ENCODE assay signal across 9 cellular contexts in genomic region chr6:11212625-11213024, GRCh38. TPM values are rescaled to one million over a fixed set of nuclear protein-coding genes. Genes with fewer than 3 reads are reported as not detected.
DNase-seq lines count a peak whose midpoint lies in the region; ATAC-seq, FAIRE-seq and TF ChIP-seq lines count a peak whose summit lies in the region.
"Had no signal": no experiment of that assay in that cellular context is flagged by ENCODE, and none has a peak within 500 bp of the region (broad histone marks: within the 10 kb centered on the region; RNA-seq: fewer than 3 reads in every experiment).

No MANE protein-coding gene starts in this region.

- 87% methylated on average over 4 of the region's 4 CpGs for WGBS in HepG2 (ENCODE audit: low lambda C conversion rate)
- WGBS in tibial nerve, 2 donors: 30 to 35% methylated on average over 4 of the region's 4 CpGs

- H3K27me3 Mint-ChIP-seq in neural progenitor cell (ENCODE audit: insufficient read depth, low read depth): no peaks in the 10 kb centered on the region

- no peak overlapping the region for H3K27ac Mint-ChIP-seq in neural progenitor cell

- H3F3A ChIP-seq in neural progenitor cell (ENCODE audit: low read depth): no peaks in the 10 kb centered on the region

- H3K9ac ChIP-seq in HepG2 (ENCODE audit: insufficient read depth, low read depth, low read length) (no peak overlapping the region), neural progenitor cell (no peak overlapping the region)

- H3K4me1 Mint-ChIP-seq in neural progenitor cell: peaks cover 63% of the 10 kb centered on the region

- no peak for TF ChIP-seq EP300 in HepG2 (IDR thresholded peaks at IDR 0.05; ENCODE audit: low read depth in 2 of 2, low read length in 2 of 2)
- TF ChIP-seq EP300 in HepG2 (CRISPR knock-in tag; IDR thresholded peaks at IDR 0.05; ENCODE audit: borderline replicate concordance): no peak
- TF ChIP-seq EP300 in tibial nerve (IDR thresholded peaks at IDR 0.05): peak in 1 of 2 donors; percentile 84

- H3K79me2 ChIP-seq in HepG2 (ENCODE audit: insufficient read depth, low read length) (peaks cover 100% of the 10 kb centered on the region), neural progenitor cell (ENCODE audit: low read depth) (peaks cover 6% of the 10 kb centered on the region)

- DNase-seq in NB4 (ENCODE audit: low read depth): peak; percentile 34
- peak; percentile 83 for DNase-seq in coronary artery (ENCODE audit: low spot score)
- DNase-seq in HepG2 (ENCODE audit: low spot score): no peak
- DNase-seq in tibial nerve (ENCODE audit: low spot score in 2 of 2): peak in 1 of 2 donors; percentile 73
- no peak for DNase-seq in neural progenitor cell (ENCODE audit: low spot score)
- DNase-seq in stimulated activated naive CD4-positive, alpha-beta T cell (lab: John Stamatoyannopoulos, UW): no peak
- DNase-seq: activated naive CD4-positive, alpha-beta T cell treated with Interleukin-2 at 50 U/mL for 16 hours; NCI-H510A treated with DMSO at 0.1 percent for 48 hours had no signal

- H3K4me3 Mint-ChIP-seq in neural progenitor cell: no peak overlapping the region

- BruUV-seq in HepG2 (replicated peaks; lab: Mats Ljungman, UMichigan): no TSS peak

- H3K4me3 ChIP-seq in NB4 (ENCODE audit: low read depth, low read length) (no peak overlapping the region), coronary artery (no peak overlapping the region), HepG2 (replicated peaks in 1 of 3; ENCODE audit: insufficient read depth in 1 of 3, low read depth in 2 of 3, low read length in 3 of 3) (no peak overlapping the region), tibial nerve (no peak overlapping the region), neural progenitor cell (no peak overlapping the region)

- CTCF ChIA-PET in HepG2 (lab: Yijun Ruan, JAX; ENCODE audit: low intra/inter-chr PET ratio, low total read pairs): no interaction called here

- H3K27me3 ChIP-seq in HepG2 (ENCODE audit: control insufficient read depth in 1 of 2, insufficient read depth in 2 of 2, low read length in 2 of 2) (no peaks in the 10 kb centered on the region), tibial nerve (no peaks in the 10 kb centered on the region), neural progenitor cell (no peaks in the 10 kb centered on the region)

- ATAC-seq in HepG2 (no peak), HG03442 (IDR thresholded peaks at IDR 0.05; ENCODE audit: unreplicated experiment) (no peak)

- TF ChIP-seq POLR2A in NB4 (IDR thresholded peaks at IDR 0.05; ENCODE audit: extremely low read depth, insufficient read length) (no peak), HepG2 (IDR thresholded peaks at IDR 0.05; ENCODE audit: insufficient read depth in 1 of 2, low read depth in 2 of 2, low read length in 2 of 2) (no peak; a peak in 1 of 4 replicates), tibial nerve (IDR thresholded peaks at IDR 0.05) (no peak)

- H3K36me3 ChIP-seq in HepG2 (replicated peaks in 1 of 2; ENCODE audit: control insufficient read depth in 1 of 2, insufficient read depth in 2 of 2, low read length in 2 of 2) (peaks cover 59 to 100% of the 10 kb centered on the region in 2 experiments), tibial nerve (peaks cover 0 to 21% (median 0%) of the 10 kb centered on the region in 3 donors), neural progenitor cell (no peaks in the 10 kb centered on the region)

- H4K20me1 ChIP-seq in HepG2 (ENCODE audit: insufficient read depth, low read length): peaks cover 100% of the 10 kb centered on the region
- H4K20me1 ChIP-seq in neural progenitor cell (ENCODE audit: low read depth): no peaks in the 10 kb centered on the region

- no peak for TF ChIP-seq CTCF in NB4 (IDR thresholded peaks at IDR 0.05; ENCODE audit: low read depth, low read length)
- TF ChIP-seq CTCF in coronary artery (IDR thresholded peaks at IDR 0.05): no peak
- no peak for TF ChIP-seq CTCF in HepG2 (CRISPR knock-in tag; IDR thresholded peaks at IDR 0.05)
- no peak for TF ChIP-seq CTCF in tibial nerve (IDR thresholded peaks at IDR 0.05)
- no peak for TF ChIP-seq CTCF in neural progenitor cell (IDR thresholded peaks at IDR 0.05)

- H3K27ac ChIP-seq in coronary artery (peak overlapping the region; percentile 79 to 95), HepG2 (ENCODE audit: extremely low read length, insufficient read depth, low read length) (no peak overlapping the region), tibial nerve (peak overlapping the region in 3 of 4 donors; percentile 82 to 90 (median 87)), neural progenitor cell (no peak overlapping the region)

- H3K4me1 ChIP-seq in HepG2 (ENCODE audit: insufficient read depth, low read length): peaks cover 100% of the 10 kb centered on the region
- H3K4me1 ChIP-seq in tibial nerve: peaks cover under 1 to 98% (median 72%) of the 10 kb centered on the region in 4 donors
- H3K4me1 ChIP-seq in neural progenitor cell: peaks cover 40% of the 10 kb centered on the region

- H3K4me2 ChIP-seq in HepG2 (ENCODE audit: low read depth, low read length) (no peak overlapping the region; the same call in 1 of the 2 replicates), neural progenitor cell (no peak overlapping the region)

- no peak for TF ChIP-seq RAD21 in HepG2 (CRISPR knock-in tag; IDR thresholded peaks at IDR 0.05)

- intact Hi-C loops in HepG2 (cut with micrococcal nuclease; ENCODE audit: unreplicated experiment): no loop called here

- H3K36me3 Mint-ChIP-seq in neural progenitor cell: peaks cover 51% of the 10 kb centered on the region

- H3K9me3 ChIP-seq in HepG2 (ENCODE audit: low read length) (no peaks in the 10 kb centered on the region), tibial nerve (no peaks in the 10 kb centered on the region), neural progenitor cell (ENCODE audit: low read depth) (no peaks in the 10 kb centered on the region)

- POLR2A ChIA-PET in HepG2 (lab: Yijun Ruan, JAX): interaction anchor here (0.8 to 1.0 kb wide), 2 partner anchors 10 to 63 kb away, joined by 3 to 4 read pairs; no protein-coding TSS in a partner anchor

- H2AFZ ChIP-seq in HepG2 (ENCODE audit: low read length) (no peak overlapping the region), neural progenitor cell (replicated peaks) (no peak overlapping the region)

- H3K9me3 Mint-ChIP-seq in neural progenitor cell: no peaks in the 10 kb centered on the region

- in situ Hi-C loops in HepG2 (cut with HindIII; ENCODE audit: extremely low pct_ligation_motif_present, low pct_unique_long_range_greater_than_20kb): no loop called here

- no peak for FAIRE-seq in HepG2 (lab: Jason Lieb, UNC)

TF ChIP-seq in HepG2, 621 proteins besides CTCF, POLR2A, EP300 and RAD21 (continues in another document):
- TF ChIP-seq ZNF264 (CRISPR knock-in tag; IDR thresholded peaks at IDR 0.05) (no peak), FOSL2 (CRISPR knock-in tag; IDR thresholded peaks at IDR 0.05) (0 out of 2 replicates have a peak, but pooled peaks have one; percentile 11), CEBPB (IDR thresholded peaks at IDR 0.05; ENCODE audit: borderline replicate concordance, low read depth, low read length) (peak; percentile 52), MNT (IDR thresholded peaks at IDR 0.05) (no peak), ZC3H13 (CRISPR knock-in tag; IDR thresholded peaks at IDR 0.05) (peak; percentile 23; the same call in 1 of the 2 replicates), ATF7 (IDR thresholded peaks at IDR 0.05) (peak; percentile 50; the same call in 1 of the 2 replicates), ATF7 (CRISPR knock-in tag; IDR thresholded peaks at IDR 0.05) (no peak), CEBPG (CRISPR knock-in tag; IDR thresholded peaks at IDR 0.05) (peak; percentile 53)

RNA-seq across cellular contexts. Expression of gene NEDD9, which starts 19.8 kb away (rescaled TPM):
- total RNA-seq in HepG2 (2016; rRNA removed; fragmentation: Illumina TruSeq; extraction: Trizol) (27.1 and 31.4 TPM in 2 replicates), tibial nerve (100 to 1,000 TPM; 107 to 205 (median 130) TPM), neural progenitor cell (ENCODE audit: low replicate concordance) (4.9 and 8.2 TPM in 2 replicates)
- 3.1 and 3.2 TPM in 2 replicates for total RNA-seq in HepG2 (2016; cell fraction: cytosol; rRNA removed; fragmentation: Illumina TruSeq; extraction: Trizol; ENCODE audit: low read depth)
- 25.2 and 29.8 TPM in 2 replicates for total RNA-seq in HepG2 (2016; cell fraction: insoluble cytoplasmic fraction; rRNA removed; fragmentation: Illumina TruSeq; extraction: Trizol)
- 11.6 and 12.3 TPM in 2 replicates for total RNA-seq in HepG2 (2016; cell fraction: membrane; rRNA removed; fragmentation: Illumina TruSeq; extraction: Trizol)
- total RNA-seq in HepG2 (2016; cell fraction: nucleus; rRNA removed; fragmentation: Illumina TruSeq; extraction: Trizol): 24.2 and 25.4 TPM in 2 replicates
- 363 and 389 TPM in 2 replicates for polyA plus RNA-seq in HepG2 (2011; rRNA removed)
- polyA plus RNA-seq in HepG2 (2011; cell fraction: cytosol; rRNA removed): 249 and 284 TPM in 2 replicates
- polyA plus RNA-seq in HepG2 (2011; cell fraction: nucleus; rRNA removed): 241 and 254 TPM in 2 replicates
- 141 and 166 TPM in 2 replicates for polyA plus RNA-seq in HepG2 (2012)
- 1.5 and 2.0 TPM in 2 replicates for polyA plus RNA-seq in HepG2 (2016; cell fraction: cytosol; fragmentation: Illumina TruSeq; extraction: Trizol; ENCODE audit: low read depth)
- polyA plus RNA-seq in HepG2 (2016; cell fraction: insoluble cytoplasmic fraction; fragmentation: Illumina TruSeq; extraction: Trizol; ENCODE audit: low read depth): 26.5 and 29.0 TPM in 2 replicates
- polyA plus RNA-seq in HepG2 (2016; cell fraction: membrane; fragmentation: Illumina TruSeq; extraction: Trizol; ENCODE audit: low read depth): 4.0 and 4.8 TPM in 2 replicates
- 28.0 and 29.7 TPM in 2 replicates for polyA plus RNA-seq in HepG2 (2016; cell fraction: nucleus; fragmentation: Illumina TruSeq; extraction: Trizol; ENCODE audit: insufficient read depth, low read depth)
- polyA minus RNA-seq in HepG2 (2011; rRNA and poly(A)+ RNA removed; ENCODE audit: low replicate concordance): 3.4 and 577 TPM in 2 replicates
- polyA minus RNA-seq in HepG2 (2011; cell fraction: cytosol; rRNA and poly(A)+ RNA removed): 263 and 295 TPM in 2 replicates
- 268 and 334 TPM in 2 replicates for polyA minus RNA-seq in HepG2 (2011; cell fraction: nucleus; rRNA and poly(A)+ RNA removed)

Comparison
In these comparisons a context has a peak if more than half of its experiments do, and no peak if none do; other contexts are left out.
1. DNase-seq: peak in NB4 (single experiment) and coronary artery (single experiment); none in HepG2 (single experiment), neural progenitor cell (single experiment) and stimulated activated naive CD4-positive, alpha-beta T cell (0 of 6).
2. H3K27ac ChIP-seq: peak in coronary artery (2 of 2) and tibial nerve (3 of 4); none in HepG2 (single experiment) and neural progenitor cell (single experiment).